ENCODE assay signal across 7 cellular contexts in genomic region chr22:23894710-23895598, GRCh38. TPM values are rescaled to one million over a fixed set of nuclear protein-coding genes. Genes with fewer than 3 reads are reported as not detected.
DNase-seq lines count a peak whose midpoint lies in the region; ATAC-seq, FAIRE-seq and TF ChIP-seq lines count a peak whose summit lies in the region.

No MANE protein-coding gene starts in this region.

- peak; percentile 69 for TF ChIP-seq CTCF in HepG2 (CRISPR knock-in tag; IDR thresholded peaks at IDR 0.05)

- H3K4me1 Mint-ChIP-seq in activated CD4-positive, alpha-beta T cell treated with anti-CD3 and anti-CD28 coated beads, Interleukin-2, amount 10 ng/mL, durations not matched to agents 24 days and 14 days, result peaks cover 22% of the 10 kb centered on the region
- H3K4me1 Mint-ChIP-seq in dendritic cell treated with granulocyte-macrophage colony-stimulating factor and Interleukin-4, amounts not matched to agents 40 ng/mL and 50 ng/mL, for 4 days (ENCODE audit: low read depth), result peaks cover 49% of the 10 kb centered on the region

- H3K9ac ChIP-seq in HepG2 (ENCODE audit: insufficient read depth, low read depth, low read length), result peak overlapping the region; percentile 87

- BruUV-seq in HepG2 (replicated peaks; lab: Mats Ljungman, UMichigan), result TSS peak; percentile 83

- intact Hi-C loops in activated CD4-positive, alpha-beta T cell treated with anti-CD3 and anti-CD28 coated beads, Interleukin-2, amount 10 ng/mL, durations not matched to agents 24 days and 14 days (cut with micrococcal nuclease), result loop anchor here (1.0 to 5.0 kb wide), 5 partner anchors 19 to 178 kb away; partner anchors contain the start of genes CHCHD10, SLC2A11 and SMARCB1
- intact Hi-C loops in dendritic cell treated with granulocyte-macrophage colony-stimulating factor and Interleukin-4, amounts not matched to agents 40 ng/mL and 50 ng/mL, for 4 days (cut with micrococcal nuclease), result loop anchor here (2.0 to 10.0 kb wide), 3 partner anchors 18 to 60 kb away; partner anchors contain the start of genes DERL3 and SLC2A11
- intact Hi-C loops in HepG2 (cut with micrococcal nuclease; ENCODE audit: unreplicated experiment), result loop anchor here (2.0 kb wide), 1 partner anchor 26 kb away; no protein-coding TSS in a partner anchor

- POLR2A ChIA-PET in HepG2 (lab: Yijun Ruan, JAX), result interaction anchor here (0.6 to 2.6 kb wide), 19 partner anchors 9 to 660 kb away, joined by 3 to 84 read pairs (median 5); partner anchors contain the start of genes CHCHD10, GUCD1 and SLC2A11

- peak overlapping the region; percentile 99 for H3K4me2 ChIP-seq in HepG2 (ENCODE audit: low read depth, low read length)

- H3K27ac ChIP-seq in HepG2 (ENCODE audit: extremely low read length, insufficient read depth, low read length), result peak overlapping the region; percentile 96

- peak; percentile 55 for FAIRE-seq in HepG2 (lab: Jason Lieb, UNC)

- peak; percentile 44 for DNase-seq in NCI-H446 treated with DMSO at 0.1 percent for 48 hours (lab: John Stamatoyannopoulos, UW)
- DNase-seq in activated CD4-positive, alpha-beta T cell treated with anti-CD3 and anti-CD28 coated beads, Interleukin-2, amount 10 ng/mL, durations not matched to agents 24 days and 14 days, result peak; percentile 92
- peak; percentile 85 for DNase-seq in HepG2 (ENCODE audit: low spot score)
- DNase-seq in stimulated activated CD4-positive, alpha-beta T cell treated with anti-CD3 and anti-CD28 coated beads, Interleukin-4, amount 100 ng/mL, for 24 hours, result peak; percentile 77

- H3K36me3 ChIP-seq in HepG2 (replicated peaks in 1 of 2; ENCODE audit: control insufficient read depth in 1 of 2, insufficient read depth in 2 of 2, low read length in 2 of 2), result peaks cover 5 to 17% of the 10 kb centered on the region in 2 experiments; a peak in 4 of 5 replicates

- TF ChIP-seq POLR2A in HepG2 (IDR thresholded peaks at IDR 0.05; ENCODE audit: insufficient read depth in 1 of 2, low read depth in 2 of 2, low read length in 2 of 2), result peak; percentile 35 to 48; a peak in 3 of 4 replicates

- no peak overlapping the region for H2AFZ ChIP-seq in HepG2 (ENCODE audit: low read length)

- H3K9me3 ChIP-seq in HepG2 (ENCODE audit: low read length), result no peaks in the 10 kb centered on the region

- no peak for TF ChIP-seq RAD21 in HepG2 (CRISPR knock-in tag; IDR thresholded peaks at IDR 0.05)

- no peak; a peak in 1 of 4 replicates for TF ChIP-seq EP300 in HepG2 (IDR thresholded peaks at IDR 0.05; ENCODE audit: low read depth in 2 of 2, low read length in 2 of 2)
- peak; percentile 32; the same call in 1 of the 2 replicates for TF ChIP-seq EP300 in HepG2 (CRISPR knock-in tag; IDR thresholded peaks at IDR 0.05; ENCODE audit: borderline replicate concordance)

- H3K27me3 Mint-ChIP-seq in activated CD4-positive, alpha-beta T cell treated with anti-CD3 and anti-CD28 coated beads, Interleukin-2, amount 10 ng/mL, durations not matched to agents 24 days and 14 days, result no peaks in the 10 kb centered on the region
- peaks cover 7% of the 10 kb centered on the region for H3K27me3 Mint-ChIP-seq in dendritic cell treated with granulocyte-macrophage colony-stimulating factor and Interleukin-4, amounts not matched to agents 40 ng/mL and 50 ng/mL, for 4 days

- peak overlapping the region; percentile 78 to 86 (median 85) for H3K4me3 ChIP-seq in HepG2 (replicated peaks in 1 of 3; ENCODE audit: insufficient read depth in 1 of 3, low read depth in 2 of 3, low read length in 3 of 3)

- H3K27ac Mint-ChIP-seq in activated CD4-positive, alpha-beta T cell treated with anti-CD3 and anti-CD28 coated beads, Interleukin-2, amount 10 ng/mL, durations not matched to agents 24 days and 14 days, result peak overlapping the region; percentile 100
- H3K27ac Mint-ChIP-seq in dendritic cell treated with granulocyte-macrophage colony-stimulating factor and Interleukin-4, amounts not matched to agents 40 ng/mL and 50 ng/mL, for 4 days, result peak overlapping the region; percentile 97

- H4K20me1 ChIP-seq in HepG2 (ENCODE audit: insufficient read depth, low read length), result peaks cover 14% of the 10 kb centered on the region; the same call in 1 of the 2 replicates

- H3K9me3 Mint-ChIP-seq in activated CD4-positive, alpha-beta T cell treated with anti-CD3 and anti-CD28 coated beads, Interleukin-2, amount 10 ng/mL, durations not matched to agents 24 days and 14 days, result no peaks in the 10 kb centered on the region
- no peaks in the 10 kb centered on the region for H3K9me3 Mint-ChIP-seq in dendritic cell treated with granulocyte-macrophage colony-stimulating factor and Interleukin-4, amounts not matched to agents 40 ng/mL and 50 ng/mL, for 4 days

- in situ Hi-C loops in HepG2 (cut with HindIII; ENCODE audit: extremely low pct_ligation_motif_present, low pct_unique_long_range_greater_than_20kb), result no loop called here

- peak overlapping the region; percentile 97 for H3K4me3 Mint-ChIP-seq in activated CD4-positive, alpha-beta T cell treated with anti-CD3 and anti-CD28 coated beads, Interleukin-2, amount 10 ng/mL, durations not matched to agents 24 days and 14 days
- peak overlapping the region; percentile 96 for H3K4me3 Mint-ChIP-seq in dendritic cell treated with granulocyte-macrophage colony-stimulating factor and Interleukin-4, amounts not matched to agents 40 ng/mL and 50 ng/mL, for 4 days

- no peaks in the 10 kb centered on the region; a peak in 1 of 5 replicates for H3K27me3 ChIP-seq in HepG2 (ENCODE audit: control insufficient read depth in 1 of 2, insufficient read depth in 2 of 2, low read length in 2 of 2)

- H3K4me1 ChIP-seq in HepG2 (ENCODE audit: insufficient read depth, low read length), result peaks cover 54% of the 10 kb centered on the region

- peaks cover 16% of the 10 kb centered on the region for H3K79me2 ChIP-seq in HepG2 (ENCODE audit: insufficient read depth, low read length)

- ATAC-seq in GM18502 (IDR thresholded peaks at IDR 0.05; ENCODE audit: poor library complexity, unreplicated experiment), result peak; percentile 21
- peak; percentile 14 for ATAC-seq in HG03097 (IDR thresholded peaks at IDR 0.05; ENCODE audit: low FRiP score, unreplicated experiment)
- ATAC-seq in HepG2, result peak; percentile 47

- CTCF ChIA-PET in HepG2 (lab: Yijun Ruan, JAX; ENCODE audit: low intra/inter-chr PET ratio, low total read pairs), result interaction anchor here (1.4 kb wide), 1 partner anchor 33 kb away, joined by 7 read pairs; no protein-coding TSS in a partner anchor

- peaks cover 45% of the 10 kb centered on the region for H3K36me3 Mint-ChIP-seq in activated CD4-positive, alpha-beta T cell treated with anti-CD3 and anti-CD28 coated beads, Interleukin-2, amount 10 ng/mL, durations not matched to agents 24 days and 14 days (ENCODE audit: low read depth)
- H3K36me3 Mint-ChIP-seq in dendritic cell treated with granulocyte-macrophage colony-stimulating factor and Interleukin-4, amounts not matched to agents 40 ng/mL and 50 ng/mL, for 4 days (ENCODE audit: low read depth), result peaks cover 39% of the 10 kb centered on the region

- under 1% methylated on average over 22 of the region's 79 CpGs for WGBS in HepG2 (ENCODE audit: low lambda C conversion rate)

RNA-seq across cellular contexts. Expression of gene MIF, which starts 0.8 kb away (rescaled TPM):
- total RNA-seq in activated CD4-positive, alpha-beta T cell treated with anti-CD3 and anti-CD28 coated beads, Interleukin-2, amount 10 ng/mL, durations not matched to agents 24 days and 14 days, result 1,352 and 1,382 TPM in 2 replicates
- 537 and 634 TPM in 2 replicates for total RNA-seq in HepG2 (2016; rRNA removed; fragmentation: Illumina TruSeq; extraction: Trizol)
- total RNA-seq in HepG2 (2016; cell fraction: cytosol; rRNA removed; fragmentation: Illumina TruSeq; extraction: Trizol; ENCODE audit: low read depth), result 570 and 829 TPM in 2 replicates
- 593 and 629 TPM in 2 replicates for total RNA-seq in HepG2 (2016; cell fraction: insoluble cytoplasmic fraction; rRNA removed; fragmentation: Illumina TruSeq; extraction: Trizol)
- 414 and 621 TPM in 2 replicates for total RNA-seq in HepG2 (2016; cell fraction: membrane; rRNA removed; fragmentation: Illumina TruSeq; extraction: Trizol)
- 204 and 221 TPM in 2 replicates for total RNA-seq in HepG2 (2016; cell fraction: nucleus; rRNA removed; fragmentation: Illumina TruSeq; extraction: Trizol)
- 675 and 735 TPM in 2 replicates for polyA plus RNA-seq in HepG2 (2011; rRNA removed)
- 339 and 935 TPM in 2 replicates for polyA plus RNA-seq in HepG2 (2011; cell fraction: cytosol; rRNA removed)
- polyA plus RNA-seq in HepG2 (2011; cell fraction: nucleus; rRNA removed), result 393 and 522 TPM in 2 replicates
- polyA plus RNA-seq in HepG2 (2012), result 517 and 606 TPM in 2 replicates
- polyA plus RNA-seq in HepG2 (2016; cell fraction: cytosol; fragmentation: Illumina TruSeq; extraction: Trizol; ENCODE audit: low read depth), result 534 and 721 TPM in 2 replicates
- 399 and 403 TPM in 2 replicates for polyA plus RNA-seq in HepG2 (2016; cell fraction: insoluble cytoplasmic fraction; fragmentation: Illumina TruSeq; extraction: Trizol; ENCODE audit: low read depth)
- polyA plus RNA-seq in HepG2 (2016; cell fraction: membrane; fragmentation: Illumina TruSeq; extraction: Trizol; ENCODE audit: low read depth), result 347 and 448 TPM in 2 replicates
- 271 and 272 TPM in 2 replicates for polyA plus RNA-seq in HepG2 (2016; cell fraction: nucleus; fragmentation: Illumina TruSeq; extraction: Trizol; ENCODE audit: insufficient read depth, low read depth)
- polyA minus RNA-seq in HepG2 (2011; rRNA and poly(A)+ RNA removed; ENCODE audit: low replicate concordance), result 92.9 and 418 TPM in 2 replicates
- 359 and 483 TPM in 2 replicates for polyA minus RNA-seq in HepG2 (2011; cell fraction: cytosol; rRNA and poly(A)+ RNA removed)
- polyA minus RNA-seq in HepG2 (2011; cell fraction: nucleus; rRNA and poly(A)+ RNA removed), result 37.5 and 61.4 TPM in 2 replicates

RNA-seq across cellular contexts. Expression of gene SLC2A11, which starts 37.3 kb away (rescaled TPM):
- 8.0 and 9.3 TPM in 2 replicates for total RNA-seq in activated CD4-positive, alpha-beta T cell treated with anti-CD3 and anti-CD28 coated beads, Interleukin-2, amount 10 ng/mL, durations not matched to agents 24 days and 14 days
- 8.9 and 15.2 TPM in 2 replicates for total RNA-seq in HepG2 (2016; rRNA removed; fragmentation: Illumina TruSeq; extraction: Trizol)
- total RNA-seq in HepG2 (2016; cell fraction: cytosol; rRNA removed; fragmentation: Illumina TruSeq; extraction: Trizol; ENCODE audit: low read depth), result 9.3 TPM in 2 replicates
- total RNA-seq in HepG2 (2016; cell fraction: insoluble cytoplasmic fraction; rRNA removed; fragmentation: Illumina TruSeq; extraction: Trizol), result 9.3 and 15.6 TPM in 2 replicates
- 18.3 and 19.5 TPM in 2 replicates for total RNA-seq in HepG2 (2016; cell fraction: membrane; rRNA removed; fragmentation: Illumina TruSeq; extraction: Trizol)
- 16.4 and 16.6 TPM in 2 replicates for total RNA-seq in HepG2 (2016; cell fraction: nucleus; rRNA removed; fragmentation: Illumina TruSeq; extraction: Trizol)
- 15.4 and 18.6 TPM in 2 replicates for polyA plus RNA-seq in HepG2 (2011; rRNA removed)
- 16.1 and 19.7 TPM in 2 replicates for polyA plus RNA-seq in HepG2 (2011; cell fraction: cytosol; rRNA removed)
- polyA plus RNA-seq in HepG2 (2011; cell fraction: nucleus; rRNA removed), result 28.4 and 31.3 TPM in 2 replicates
- polyA plus RNA-seq in HepG2 (2012), result 11.1 and 17.5 TPM in 2 replicates
- polyA plus RNA-seq in HepG2 (2016; cell fraction: cytosol; fragmentation: Illumina TruSeq; extraction: Trizol; ENCODE audit: low read depth), result 16.2 and 17.4 TPM in 2 replicates
- polyA plus RNA-seq in HepG2 (2016; cell fraction: insoluble cytoplasmic fraction; fragmentation: Illumina TruSeq; extraction: Trizol; ENCODE audit: low read depth), result 8.6 and 11.3 TPM in 2 replicates
- 16.1 and 17.7 TPM in 2 replicates for polyA plus RNA-seq in HepG2 (2016; cell fraction: membrane; fragmentation: Illumina TruSeq; extraction: Trizol; ENCODE audit: low read depth)
- 31.8 and 34.3 TPM in 2 replicates for polyA plus RNA-seq in HepG2 (2016; cell fraction: nucleus; fragmentation: Illumina TruSeq; extraction: Trizol; ENCODE audit: insufficient read depth, low read depth)
- 11.5 and 32.8 TPM in 2 replicates for polyA minus RNA-seq in HepG2 (2011; rRNA and poly(A)+ RNA removed; ENCODE audit: low replicate concordance)
- polyA minus RNA-seq in HepG2 (2011; cell fraction: cytosol; rRNA and poly(A)+ RNA removed), result 4.7 and 5.8 TPM in 2 replicates
- 21.2 and 32.8 TPM in 2 replicates for polyA minus RNA-seq in HepG2 (2011; cell fraction: nucleus; rRNA and poly(A)+ RNA removed)

RNA-seq across cellular contexts. Expression of gene DERL3, which starts 56.1 kb away (rescaled TPM):
- 13.4 and 14.8 TPM in 2 replicates for total RNA-seq in activated CD4-positive, alpha-beta T cell treated with anti-CD3 and anti-CD28 coated beads, Interleukin-2, amount 10 ng/mL, durations not matched to agents 24 days and 14 days
- not detected in 2 replicates for total RNA-seq in HepG2 (2016; rRNA removed; fragmentation: Illumina TruSeq; extraction: Trizol)
- total RNA-seq in HepG2 (2016; cell fraction: cytosol; rRNA removed; fragmentation: Illumina TruSeq; extraction: Trizol; ENCODE audit: low read depth), result not detected in 2 replicates
- total RNA-seq in HepG2 (2016; cell fraction: insoluble cytoplasmic fraction; rRNA removed; fragmentation: Illumina TruSeq; extraction: Trizol), result not detected in 2 replicates
- total RNA-seq in HepG2 (2016; cell fraction: membrane; rRNA removed; fragmentation: Illumina TruSeq; extraction: Trizol), result not detected in 2 replicates
- total RNA-seq in HepG2 (2016; cell fraction: nucleus; rRNA removed; fragmentation: Illumina TruSeq; extraction: Trizol), result not detected in 2 replicates
- not detected in 2 replicates for polyA plus RNA-seq in HepG2 (2011; rRNA removed)
- polyA plus RNA-seq in HepG2 (2011; cell fraction: cytosol; rRNA removed), result not detected in 2 replicates
- not detected in 2 replicates for polyA plus RNA-seq in HepG2 (2011; cell fraction: nucleus; rRNA removed)
- 0.07 TPM in 1 of 2 replicates, not detected in the other for polyA plus RNA-seq in HepG2 (2012)
- polyA plus RNA-seq in HepG2 (2016; cell fraction: cytosol; fragmentation: Illumina TruSeq; extraction: Trizol; ENCODE audit: low read depth), result not detected in 2 replicates
- polyA plus RNA-seq in HepG2 (2016; cell fraction: insoluble cytoplasmic fraction; fragmentation: Illumina TruSeq; extraction: Trizol; ENCODE audit: low read depth), result not detected in 2 replicates
- polyA plus RNA-seq in HepG2 (2016; cell fraction: membrane; fragmentation: Illumina TruSeq; extraction: Trizol; ENCODE audit: low read depth), result not detected in 2 replicates
- polyA plus RNA-seq in HepG2 (2016; cell fraction: nucleus; fragmentation: Illumina TruSeq; extraction: Trizol; ENCODE audit: insufficient read depth, low read depth), result not detected in 2 replicates
- 1.4 TPM in 1 of 2 replicates, not detected in the other for polyA minus RNA-seq in HepG2 (2011; rRNA and poly(A)+ RNA removed; ENCODE audit: low replicate concordance)
- polyA minus RNA-seq in HepG2 (2011; cell fraction: cytosol; rRNA and poly(A)+ RNA removed), result not detected in 2 replicates
- not detected in 2 replicates for polyA minus RNA-seq in HepG2 (2011; cell fraction: nucleus; rRNA and poly(A)+ RNA removed)

Comparison
In these comparisons a context has a peak if more than half of its experiments do, and no peak if none do; other contexts are left out.
1. Peak in every context shown above with its lines: DNase-seq, ATAC-seq, H3K4me3 ChIP-seq and H3K27ac ChIP-seq.
2. RNA of gene DERL3, which starts 56.1 kb away (total RNA-seq): 13.4 to 14.8 TPM in activated CD4-positive, alpha-beta T cell treated with anti-CD3 and anti-CD28 coated beads, Interleukin-2, amount 10 ng/mL, durations not matched to agents 24 days and 14 days; not detected in HepG2; every median in the first group is over 10 times any median in the second.